Comparison of ENCODE assay signal across 9 cellular contexts in genomic region chr18:13613591-13614317, GRCh38.
A peak's percentile ranks its signal among the peaks of the same experiment; 100 is the strongest.
DNase-seq lines count a peak whose midpoint lies in the region; TF ChIP-seq lines count a peak whose summit lies in the region.
"Had no signal": no experiment of that assay in that cellular context is flagged by ENCODE, and none has a peak within 500 bp of the region (broad histone marks: within the 10 kb centered on the region; RNA-seq: fewer than 3 reads in every experiment).

No MANE protein-coding gene starts in this region.

- H3K27me3 ChIP-seq in MM.1S (replicated peaks; ENCODE audit: insufficient read depth, low read length) = 0 out of 2 replicates have a peak, but pooled peaks cover 3% of the 10 kb centered on the region
- H3K27me3 ChIP-seq in endodermal cell (ENCODE audit: control insufficient read depth, insufficient read depth, low read length, poor library complexity, severe bottlenecking) = peaks cover 6% of the 10 kb centered on the region

- no peak for DNase-seq in activated T-cell treated with anti-CD3 and anti-CD28 coated beads, Interleukin-2, amount 50 U/mL, for 24 hours
- DNase-seq in activated T-cell treated with anti-CD3 and anti-CD28 coated beads for 4 hours (no peak), MM.1S (peak; percentile 45), substantia nigra (lab: John Stamatoyannopoulos, UW) (peak in 1 of 49 donors; percentile 37), cortex of kidney (lab: John Stamatoyannopoulos, UW) (no peak), NCI-H2171 (lab: John Stamatoyannopoulos, UW) (no peak), endodermal cell (no peak)
- DNase-seq: central memory CD4-positive, alpha-beta T cell had no signal

- TF ChIP-seq CTCF in MM.1S (IDR thresholded peaks at IDR 0.05; ENCODE audit: low read length) = no peak
- TF ChIP-seq CTCF in endodermal cell (conservative IDR thresholded peaks at IDR 0.05) = no peak

- peaks cover 27% of the 10 kb centered on the region for H3K36me3 Mint-ChIP-seq in activated T-cell treated with anti-CD3 and anti-CD28 coated beads, Interleukin-2, amount 50 U/mL, for 24 hours (ENCODE audit: low read depth)
- H3K36me3 Mint-ChIP-seq in endodermal cell (ENCODE audit: low read depth) = no peaks in the 10 kb centered on the region

- H3K27ac Mint-ChIP-seq in activated T-cell treated with anti-CD3 and anti-CD28 coated beads, Interleukin-2, amount 50 U/mL, for 24 hours = peak overlapping the region; percentile 93
- no peak overlapping the region for H3K27ac Mint-ChIP-seq in endodermal cell

- peak overlapping the region; percentile 77 for H3K4me3 Mint-ChIP-seq in activated T-cell treated with anti-CD3 and anti-CD28 coated beads, Interleukin-2, amount 50 U/mL, for 24 hours
- no peak overlapping the region for H3K4me3 Mint-ChIP-seq in endodermal cell

- H3K4me3 ChIP-seq in MM.1S (ENCODE audit: low read length) (peak overlapping the region; percentile 59), endodermal cell (ENCODE audit: low read length) (no peak overlapping the region)

- H3K4me1 Mint-ChIP-seq in activated T-cell treated with anti-CD3 and anti-CD28 coated beads, Interleukin-2, amount 50 U/mL, for 24 hours (ENCODE audit: low read depth) = peaks cover 94% of the 10 kb centered on the region
- H3K4me1 Mint-ChIP-seq in endodermal cell = peaks cover 28% of the 10 kb centered on the region

- no peaks in the 10 kb centered on the region for H3K36me3 ChIP-seq in MM.1S (replicated peaks; ENCODE audit: insufficient read depth, low read length)
- H3K36me3 ChIP-seq in endodermal cell (ENCODE audit: control insufficient read depth, insufficient read depth, low read length) = no peaks in the 10 kb centered on the region

- no peak overlapping the region for H2AFZ ChIP-seq in MM.1S (ENCODE audit: low read length)

- H4K20me1 ChIP-seq in MM.1S (ENCODE audit: insufficient read depth, low read length) = no peaks in the 10 kb centered on the region

- peaks cover 33% of the 10 kb centered on the region for H3F3A ChIP-seq in MM.1S (ENCODE audit: insufficient read depth, low read length)

- H3K9ac ChIP-seq in MM.1S (ENCODE audit: low read length) = peak overlapping the region; percentile 99
- H3K9ac ChIP-seq in endodermal cell (ENCODE audit: extremely low read depth, low read length, poor library complexity, severe bottlenecking) = no peak overlapping the region

- H3K9me3 Mint-ChIP-seq in activated T-cell treated with anti-CD3 and anti-CD28 coated beads, Interleukin-2, amount 50 U/mL, for 24 hours = no peaks in the 10 kb centered on the region
- H3K9me3 Mint-ChIP-seq in endodermal cell = no peaks in the 10 kb centered on the region

- H3K4me2 ChIP-seq in MM.1S (ENCODE audit: low read depth, low read length) = peak overlapping the region; percentile 96

- H3K9me2 ChIP-seq in MM.1S (replicated peaks; ENCODE audit: insufficient read depth, low read length) = no peaks in the 10 kb centered on the region

- peaks cover 33% of the 10 kb centered on the region for H3K4me1 ChIP-seq in MM.1S (ENCODE audit: low read length)
- H3K4me1 ChIP-seq in endodermal cell (ENCODE audit: control insufficient read depth, insufficient read depth, low read length) = peaks cover 14% of the 10 kb centered on the region

- H3K79me2 ChIP-seq in MM.1S (ENCODE audit: low read length) = no peaks in the 10 kb centered on the region

- H3K27ac ChIP-seq in MM.1S (ENCODE audit: low read length) (peak overlapping the region; percentile 97), cingulate gyrus (ENCODE audit: low read depth, low read length) (peak overlapping the region; percentile 97), substantia nigra (ENCODE audit: low read depth, low read length, poor library complexity, severe bottlenecking) (peak overlapping the region; percentile 98), endodermal cell (ENCODE audit: low read depth, low read length) (no peak overlapping the region)

- 95 to 96% methylated on average over 8 to 18 of the region's 18 CpGs for WGBS in endodermal cell (ENCODE audit: insufficient coverage in 1 of 2, insufficient read length in 1 of 2), 2 experiments

- no peaks in the 10 kb centered on the region; the same call in 1 of the 2 replicates for H3K9me3 ChIP-seq in MM.1S (replicated peaks; ENCODE audit: insufficient read depth, low read length)
- H3K9me3 ChIP-seq in endodermal cell (ENCODE audit: control insufficient read depth, low read length) = no peaks in the 10 kb centered on the region

- H3K27me3 Mint-ChIP-seq in activated T-cell treated with anti-CD3 and anti-CD28 coated beads, Interleukin-2, amount 50 U/mL, for 24 hours = no peaks in the 10 kb centered on the region
- no peaks in the 10 kb centered on the region for H3K27me3 Mint-ChIP-seq in endodermal cell (ENCODE audit: insufficient read depth)
